ENCODE assay signal across 15 cellular contexts in genomic region chr1:1881727-1882126, GRCh38. TPM values are rescaled to one million over a fixed set of nuclear protein-coding genes. Genes with fewer than 3 reads are reported as not detected.
A peak's percentile ranks its signal among the peaks of the same experiment; 100 is the strongest.
DNase-seq lines count a peak whose midpoint lies in the region; ATAC-seq, FAIRE-seq and TF ChIP-seq lines count a peak whose summit lies in the region.
"Had no signal": no experiment of that assay in that cellular context is flagged by ENCODE, and none has a peak within 500 bp of the region (broad histone marks: within the 10 kb centered on the region; RNA-seq: fewer than 3 reads in every experiment).

No MANE protein-coding gene starts in this region.

- H3K27me3 Mint-ChIP-seq in activated naive CD4-positive, alpha-beta T cell treated with anti-CD3 and anti-CD28 coated beads, Interleukin-2, amount 50 U/mL, for 24 hours = no peaks in the 10 kb centered on the region
- no peaks in the 10 kb centered on the region for H3K27me3 Mint-ChIP-seq in activated naive CD4-positive, alpha-beta T cell treated with anti-CD3 and anti-CD28 coated beads, Interleukin-2, amount 10 ng/mL, durations not matched to agents 7 days and 5 days
- H3K27me3 Mint-ChIP-seq in stimulated activated naive B cell treated with anti-CD40 and anti-IgM and Interleukin-4, amounts not matched to agents 10 μg/mL and 1 μg/mL and 100 μg/mL, for 72 hours = no peaks in the 10 kb centered on the region
- H3K27me3 Mint-ChIP-seq: activated naive CD8-positive, alpha-beta T cell treated with anti-CD3 and anti-CD28 coated beads, Interleukin-2, amount 10 ng/mL, durations not matched to agents 7 days and 5 days had no signal

- CTCF ChIA-PET in activated naive CD4-positive, alpha-beta T cell treated with anti-CD3 and anti-CD28 coated beads, Interleukin-2, amount 10 ng/mL, durations not matched to agents 7 days and 5 days (lab: Charles Lee) = no interaction called here
- CTCF ChIA-PET in RWPE1 (lab: Yijun Ruan, JAX) = no interaction called here

- H3K9me3 Mint-ChIP-seq in activated naive CD4-positive, alpha-beta T cell treated with anti-CD3 and anti-CD28 coated beads, Interleukin-2, amount 50 U/mL, for 24 hours = no peaks in the 10 kb centered on the region
- H3K9me3 Mint-ChIP-seq in activated naive CD4-positive, alpha-beta T cell treated with anti-CD3 and anti-CD28 coated beads, Interleukin-2, amount 10 ng/mL, durations not matched to agents 7 days and 5 days = no peaks in the 10 kb centered on the region
- H3K9me3 Mint-ChIP-seq in stimulated activated naive B cell treated with anti-CD40 and anti-IgM and Interleukin-4, amounts not matched to agents 10 μg/mL and 1 μg/mL and 100 μg/mL, for 72 hours = no peaks in the 10 kb centered on the region
- H3K9me3 Mint-ChIP-seq: activated naive CD8-positive, alpha-beta T cell treated with anti-CD3 and anti-CD28 coated beads, Interleukin-2, amount 10 ng/mL, durations not matched to agents 7 days and 5 days had no signal

- POLR2A ChIA-PET in RWPE1 (lab: Yijun Ruan, JAX; ENCODE audit: low non-redundant PET) = no interaction called here

- DNase-seq in activated naive CD4-positive, alpha-beta T cell treated with anti-CD3 and anti-CD28 coated beads, Interleukin-2, amount 10 ng/mL, durations not matched to agents 7 days and 5 days = no peak
- DNase-seq in RWPE1 (ENCODE audit: low spot score) (no peak), left lobe of liver (ENCODE audit: low spot score) (peak; percentile 55), RCC 7860 (ENCODE audit: low spot score) (no peak), activated gamma-delta T cell (lab: John Stamatoyannopoulos, UW) (no peak), RKO (ENCODE audit: low spot score) (no peak)
- no peak for DNase-seq in stimulated activated naive B cell treated with anti-CD40 and anti-IgM and Interleukin-4, amounts not matched to agents 10 μg/mL and 1 μg/mL and 100 μg/mL, for 72 hours
- DNase-seq: activated CD4-positive, alpha-beta T cell treated with anti-CD3 and anti-CD28 coated beads for 48 hours; activated naive CD8-positive, alpha-beta T cell treated with anti-CD3 and anti-CD28 coated beads, Interleukin-2, amount 10 ng/mL, durations not matched to agents 7 days and 5 days; gastrocnemius medialis; GDM1; NCI-H1048 had no signal

- TF ChIP-seq CTCF in RWPE1 (conservative IDR thresholded peaks at IDR 0.05; ENCODE audit: low read depth) = no peak

- peak overlapping the region; percentile 24 for H3K27ac Mint-ChIP-seq in activated naive CD4-positive, alpha-beta T cell treated with anti-CD3 and anti-CD28 coated beads, Interleukin-2, amount 50 U/mL, for 24 hours
- H3K27ac Mint-ChIP-seq in activated naive CD4-positive, alpha-beta T cell treated with anti-CD3 and anti-CD28 coated beads, Interleukin-2, amount 10 ng/mL, durations not matched to agents 7 days and 5 days = no peak overlapping the region
- peak overlapping the region; percentile 2 for H3K27ac Mint-ChIP-seq in stimulated activated naive B cell treated with anti-CD40 and anti-IgM and Interleukin-4, amounts not matched to agents 10 μg/mL and 1 μg/mL and 100 μg/mL, for 72 hours
- H3K27ac Mint-ChIP-seq: activated naive CD8-positive, alpha-beta T cell treated with anti-CD3 and anti-CD28 coated beads, Interleukin-2, amount 10 ng/mL, durations not matched to agents 7 days and 5 days had no signal

- peaks cover 74% of the 10 kb centered on the region for H3K4me1 Mint-ChIP-seq in activated naive CD4-positive, alpha-beta T cell treated with anti-CD3 and anti-CD28 coated beads, Interleukin-2, amount 50 U/mL, for 24 hours
- H3K4me1 Mint-ChIP-seq in activated naive CD4-positive, alpha-beta T cell treated with anti-CD3 and anti-CD28 coated beads, Interleukin-2, amount 10 ng/mL, durations not matched to agents 7 days and 5 days = peaks cover 44% of the 10 kb centered on the region
- H3K4me1 Mint-ChIP-seq in stimulated activated naive B cell treated with anti-CD40 and anti-IgM and Interleukin-4, amounts not matched to agents 10 μg/mL and 1 μg/mL and 100 μg/mL, for 72 hours = peaks cover 36 to 73% of the 10 kb centered on the region in 2 donors

- H3K36me3 Mint-ChIP-seq in activated naive CD4-positive, alpha-beta T cell treated with anti-CD3 and anti-CD28 coated beads, Interleukin-2, amount 50 U/mL, for 24 hours = peaks cover 2% of the 10 kb centered on the region
- peaks cover 25% of the 10 kb centered on the region for H3K36me3 Mint-ChIP-seq in activated naive CD4-positive, alpha-beta T cell treated with anti-CD3 and anti-CD28 coated beads, Interleukin-2, amount 10 ng/mL, durations not matched to agents 7 days and 5 days
- H3K36me3 Mint-ChIP-seq in stimulated activated naive B cell treated with anti-CD40 and anti-IgM and Interleukin-4, amounts not matched to agents 10 μg/mL and 1 μg/mL and 100 μg/mL, for 72 hours = peaks cover 18 to 42% of the 10 kb centered on the region in 2 donors

- peak overlapping the region; percentile 50 for H3K4me3 Mint-ChIP-seq in activated naive CD4-positive, alpha-beta T cell treated with anti-CD3 and anti-CD28 coated beads, Interleukin-2, amount 50 U/mL, for 24 hours
- H3K4me3 Mint-ChIP-seq in activated naive CD4-positive, alpha-beta T cell treated with anti-CD3 and anti-CD28 coated beads, Interleukin-2, amount 10 ng/mL, durations not matched to agents 7 days and 5 days = no peak overlapping the region
- no peak overlapping the region for H3K4me3 Mint-ChIP-seq in stimulated activated naive B cell treated with anti-CD40 and anti-IgM and Interleukin-4, amounts not matched to agents 10 μg/mL and 1 μg/mL and 100 μg/mL, for 72 hours
- H3K4me3 Mint-ChIP-seq: activated naive CD8-positive, alpha-beta T cell treated with anti-CD3 and anti-CD28 coated beads, Interleukin-2, amount 10 ng/mL, durations not matched to agents 7 days and 5 days had no signal

- peak overlapping the region; percentile 28 for H3K27ac ChIP-seq in RWPE1
- H3K27ac ChIP-seq: dorsolateral prefrontal cortex, gastrocnemius medialis, tibial nerve had no signal

- FAIRE-seq in RCC 7860 (lab: Jason Lieb, UNC) = no peak

- peak; percentile 89 for ATAC-seq in left lobe of liver
- no peak for ATAC-seq in stimulated activated naive B cell treated with anti-CD40 and anti-IgM and Interleukin-4, amounts not matched to agents 10 μg/mL and 1 μg/mL and 100 μg/mL, for 72 hours (replicated peaks)
- ATAC-seq: gastrocnemius medialis had no signal

RNA-seq across cellular contexts. Expression of gene GNB1, which starts 9.2 kb away (rescaled TPM):
- total RNA-seq in left lobe of liver = 97.3 TPM

RNA-seq across cellular contexts. Expression of gene CALML6, which starts 33.3 kb away (rescaled TPM):
- total RNA-seq in left lobe of liver = 1.4 TPM

RNA-seq across cellular contexts. Expression of gene TMEM52, which starts 37.4 kb away (rescaled TPM):
- total RNA-seq in left lobe of liver = 11.3 TPM
- total RNA-seq: activated naive CD8-positive, alpha-beta T cell treated with anti-CD3 and anti-CD28 coated beads, Interleukin-2, amount 10 ng/mL, durations not matched to agents 7 days and 5 days had no signal
